Comparison of ENCODE assay signal across 1 cellular context in genomic region chr7:150983893-150984368, GRCh38.
TF ChIP-seq lines count a peak whose summit lies in the region.

No MANE protein-coding gene starts in this region.

TF ChIP-seq in WTC11, 78 proteins besides CTCF, POLR2A, EP300 and RAD21 (continued from another document and continues in another):
- TF ChIP-seq ZNF512 (CRISPR knock-in tag; IDR thresholded peaks at IDR 0.05; ENCODE audit: borderline replicate concordance) (no peak), RORB (CRISPR knock-in tag; IDR thresholded peaks at IDR 0.05) (no peak), TEAD1 (CRISPR knock-in tag; IDR thresholded peaks at IDR 0.05) (peak; percentile 57; the same call in 1 of the 2 replicates), ZNF425 (CRISPR knock-in tag; conservative IDR thresholded peaks at IDR 0.05) (no peak), ZBTB21 (CRISPR knock-in tag; IDR thresholded peaks at IDR 0.05; ENCODE audit: borderline replicate concordance) (no peak), TEAD4 (CRISPR knock-in tag; IDR thresholded peaks at IDR 0.05) (peak; percentile 85), NR1H2 (CRISPR knock-in tag; IDR thresholded peaks at IDR 0.05) (no peak), OVOL2 (CRISPR knock-in tag; IDR thresholded peaks at IDR 0.05; ENCODE audit: borderline replicate concordance) (no peak), AFF4 (CRISPR knock-in tag; IDR thresholded peaks at IDR 0.05; ENCODE audit: borderline replicate concordance) (no peak), MYBL2 (CRISPR knock-in tag; IDR thresholded peaks at IDR 0.05) (0 out of 2 replicates have a peak, but pooled peaks have one; percentile 49), ATF6 (CRISPR knock-in tag; IDR thresholded peaks at IDR 0.05) (no peak), NFE2L1 (CRISPR knock-in tag; IDR thresholded peaks at IDR 0.05) (peak; percentile 45; the same call in 1 of the 2 replicates), JUN (CRISPR knock-in tag; IDR thresholded peaks at IDR 0.05) (peak; percentile 84; the same call in 1 of the 2 replicates), CREB1 (CRISPR knock-in tag; IDR thresholded peaks at IDR 0.05) (0 out of 2 replicates have a peak, but pooled peaks have one; percentile 35), SMAD3 (CRISPR knock-in tag; IDR thresholded peaks at IDR 0.05; ENCODE audit: borderline replicate concordance) (peak; percentile 85; the same call in 1 of the 2 replicates), ATF1 (CRISPR knock-in tag; IDR thresholded peaks at IDR 0.05) (no peak), ZNF219 (CRISPR knock-in tag; IDR thresholded peaks at IDR 0.05; ENCODE audit: borderline replicate concordance) (no peak), ESRRA (CRISPR knock-in tag; IDR thresholded peaks at IDR 0.05; ENCODE audit: borderline replicate concordance) (peak; percentile 46; the same call in 1 of the 2 replicates), ZSCAN18 (CRISPR knock-in tag; IDR thresholded peaks at IDR 0.05) (no peak), CREM (CRISPR knock-in tag; IDR thresholded peaks at IDR 0.05) (peak; percentile 62; the same call in 1 of the 2 replicates), FOXK1 (CRISPR knock-in tag; IDR thresholded peaks at IDR 0.05) (peak; percentile 53; the same call in 1 of the 2 replicates), ERG (CRISPR knock-in tag; IDR thresholded peaks at IDR 0.05) (no peak), E2F1 (CRISPR knock-in tag; IDR thresholded peaks at IDR 0.05) (peak; percentile 52; the same call in 1 of the 2 replicates), SMAD4 (CRISPR knock-in tag; IDR thresholded peaks at IDR 0.05) (0 out of 2 replicates have a peak, but pooled peaks have one; percentile 15), TP53 (CRISPR knock-in tag; IDR thresholded peaks at IDR 0.05) (no peak), PRDM15 (CRISPR knock-in tag; IDR thresholded peaks at IDR 0.05) (0 out of 2 replicates have a peak, but pooled peaks have one; percentile 24), USF1 (CRISPR knock-in tag; IDR thresholded peaks at IDR 0.05) (peak; percentile 55; the same call in 1 of the 2 replicates), KAT7 (CRISPR knock-in tag; IDR thresholded peaks at IDR 0.05; ENCODE audit: borderline replicate concordance) (no peak), HMGA2 (CRISPR knock-in tag; IDR thresholded peaks at IDR 0.05) (no peak), NFYB (CRISPR knock-in tag; conservative IDR thresholded peaks at IDR 0.05; ENCODE audit: low read depth) (0 out of 2 replicates have a peak, but pooled peaks have one; percentile 15), FOXP4 (CRISPR knock-in tag; IDR thresholded peaks at IDR 0.05) (peak; percentile 76), SP1 (CRISPR knock-in tag; conservative IDR thresholded peaks at IDR 0.05) (no peak; the same call in 1 of the 2 replicates)
